ENCODE assay signal across 20 cellular contexts in genomic region chr17:65231086-65231485, GRCh38.
DNase-seq lines count a peak whose midpoint lies in the region; ATAC-seq, FAIRE-seq and TF ChIP-seq lines count a peak whose summit lies in the region.
"Had no signal": no experiment of that assay in that cellular context is flagged by ENCODE, and none has a peak within 500 bp of the region (broad histone marks: within the 10 kb centered on the region; RNA-seq: fewer than 3 reads in every experiment).

No MANE protein-coding gene starts in this region.

- H3K36me3 ChIP-seq in astrocyte (ENCODE audit: insufficient read depth, low read length) (no peaks in the 10 kb centered on the region), mesodermal cell (ENCODE audit: control insufficient read depth, insufficient read depth, low read length) (no peaks in the 10 kb centered on the region)
- H3K36me3 ChIP-seq: BLaER1 treated with 17β-estradiol and CSF1 and Interleukin-3, amounts not matched to agents 10 nM and 100 nM; gastroesophageal sphincter; prostate gland had no signal

- peak; percentile 26 for TF ChIP-seq CTCF in GM12873 (IDR thresholded peaks at IDR 0.05; ENCODE audit: insufficient read depth, low read depth, low read length, missing control alignments)
- no peak for TF ChIP-seq CTCF in astrocyte (IDR thresholded peaks at IDR 0.05; ENCODE audit: insufficient read depth, low read depth, low read length)

- H3K27ac Mint-ChIP-seq in astrocyte (ENCODE audit: unreplicated experiment): no peak overlapping the region
- H3K27ac Mint-ChIP-seq: activated CD4-positive, alpha-beta T cell treated with anti-CD3 and anti-CD28 coated beads, Interleukin-2, amount 10 ng/mL, durations not matched to agents 7 days and 5 days; activated naive CD4-positive, alpha-beta T cell treated with anti-CD3 and anti-CD28 coated beads for 36 hours; nephron progenitor cell had no signal

- no peak for FAIRE-seq in astrocyte (lab: Jason Lieb, UNC)
- FAIRE-seq: GM18507, H1 had no signal

- 76 to 85% methylated on average over 3 of the region's 5 CpGs for WGBS in mesodermal cell (ENCODE audit: insufficient coverage in 2 of 2), 2 experiments

- H3K4me1 Mint-ChIP-seq in astrocyte (ENCODE audit: low read depth, unreplicated experiment): peaks cover 18% of the 10 kb centered on the region

- H3K9me3 ChIP-seq in astrocyte (ENCODE audit: insufficient read depth, low read depth, low read length) (no peaks in the 10 kb centered on the region), mesodermal cell (ENCODE audit: control insufficient read depth, low read length) (no peaks in the 10 kb centered on the region)
- H3K9me3 ChIP-seq: prostate gland had no signal

- peaks cover 7% of the 10 kb centered on the region for H3K27me3 Mint-ChIP-seq in astrocyte (ENCODE audit: low read depth, unreplicated experiment)

- no peaks in the 10 kb centered on the region for H3K79me2 ChIP-seq in astrocyte (ENCODE audit: insufficient read depth, low read length)

- no peaks in the 10 kb centered on the region for H3K36me3 Mint-ChIP-seq in astrocyte (ENCODE audit: low read depth, unreplicated experiment)
- H3K36me3 Mint-ChIP-seq: mesothelial cell of epicardium had no signal

- ATAC-seq in GM21529 (IDR thresholded peaks at IDR 0.05; ENCODE audit: unreplicated experiment): no peak

- H3K9ac ChIP-seq in astrocyte (ENCODE audit: low read length): no peak overlapping the region
- H3K9ac ChIP-seq: BLaER1 treated with 17β-estradiol and CSF1 and Interleukin-3, amounts not matched to agents 10 nM and 100 nM had no signal

- no peak overlapping the region for H3K4me3 Mint-ChIP-seq in astrocyte (ENCODE audit: unreplicated experiment)
- H3K4me3 Mint-ChIP-seq: activated CD4-positive, alpha-beta T cell treated with anti-CD3 and anti-CD28 coated beads, Interleukin-2, amount 10 ng/mL, durations not matched to agents 7 days and 5 days; activated naive CD4-positive, alpha-beta T cell treated with anti-CD3 and anti-CD28 coated beads for 36 hours; mesothelial cell of epicardium; nephron progenitor cell had no signal

- H3K27ac ChIP-seq in astrocyte (ENCODE audit: low read depth, low read length): no peak overlapping the region
- peak overlapping the region; percentile 26 for H3K27ac ChIP-seq in mesodermal cell (ENCODE audit: low read depth, low read length, severe bottlenecking)
- H3K27ac ChIP-seq: BLaER1 treated with 17β-estradiol and CSF1 and Interleukin-3, amounts not matched to agents 10 nM and 100 nM; gastroesophageal sphincter; HL-60; prostate gland had no signal

- H3K4me1 ChIP-seq in astrocyte (ENCODE audit: insufficient read depth, low read length) (peaks cover 10% of the 10 kb centered on the region), mesodermal cell (ENCODE audit: control insufficient read depth, insufficient read depth, low read length, poor library complexity, severe bottlenecking) (peaks cover 28% of the 10 kb centered on the region)
- H3K4me1 ChIP-seq: prostate gland had no signal

- H3K9me3 Mint-ChIP-seq in astrocyte (ENCODE audit: unreplicated experiment): no peaks in the 10 kb centered on the region
- H3K9me3 Mint-ChIP-seq: activated CD4-positive, alpha-beta T cell treated with anti-CD3 and anti-CD28 coated beads, Interleukin-2, amount 10 ng/mL, durations not matched to agents 7 days and 5 days had no signal

- H3K27me3 ChIP-seq in astrocyte (ENCODE audit: insufficient read depth, low read length): peaks cover 6% of the 10 kb centered on the region

- H3K4me2 ChIP-seq in astrocyte (ENCODE audit: low read length): peak overlapping the region; percentile 27
- H3K4me2 ChIP-seq: BLaER1 treated with 17β-estradiol and CSF1 and Interleukin-3, amounts not matched to agents 10 nM and 100 nM; smooth muscle cell had no signal

- DNase-seq in Kasumi-1 (lab: John Stamatoyannopoulos, UW) (peak; percentile 39 to 50), astrocyte (ENCODE audit: low read depth) (no peak), KG1 (lab: John Stamatoyannopoulos, UW) (no peak)
- DNase-seq in stimulated activated CD4-positive, alpha-beta T cell treated with anti-CD3 and anti-CD28 coated beads, Interleukin-4, amount 100 ng/mL, for 24 hours: no peak
- DNase-seq: cortex of kidney, NCI-H2107 had no signal

- no peak overlapping the region for H3K4me3 ChIP-seq in astrocyte (ENCODE audit: insufficient read depth, low read depth, low read length)
- H3K4me3 ChIP-seq in mesodermal cell (ENCODE audit: extremely low read depth, insufficient read depth, low read length, poor library complexity, severe bottlenecking): no peak overlapping the region
- H3K4me3 ChIP-seq: BLaER1 treated with 17β-estradiol and CSF1 and Interleukin-3, amounts not matched to agents 10 nM and 100 nM; gastroesophageal sphincter; prostate gland; smooth muscle cell had no signal

- H4K20me1 ChIP-seq in astrocyte (ENCODE audit: insufficient read depth, low read length): no peaks in the 10 kb centered on the region

- peak overlapping the region; percentile 12 for H2AFZ ChIP-seq in astrocyte (ENCODE audit: low read depth, low read length)

Comparison
In these comparisons a context has a peak if more than half of its experiments do, and no peak if none do; other contexts are left out.
1. DNase-seq: peak in Kasumi-1 (2 of 2); none in astrocyte (single experiment), stimulated activated CD4-positive, alpha-beta T cell treated with anti-CD3 and anti-CD28 coated beads, Interleukin-4, amount 100 ng/mL, for 24 hours (single experiment) and KG1 (single experiment).